In the genomic region with DNA sequence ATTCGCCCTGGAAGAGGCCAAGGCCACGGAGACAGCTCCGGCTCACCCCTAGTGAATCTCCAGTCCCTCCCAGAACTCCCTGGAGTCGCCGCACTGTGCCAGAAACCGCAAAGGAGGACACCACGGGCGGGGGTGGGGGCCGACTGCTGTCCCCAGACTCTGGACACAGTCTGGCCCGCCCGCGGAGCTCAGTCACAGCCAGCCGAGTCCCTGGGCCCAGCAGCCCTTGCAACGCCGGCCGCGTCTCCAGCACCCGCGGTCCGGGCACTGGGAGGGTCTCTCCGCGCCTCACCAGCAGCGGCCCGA, we compare ENCODE assay signal across 1 cellular context.
TF ChIP-seq lines count a peak whose summit lies in the region.

No MANE protein-coding gene starts in this region.

TF ChIP-seq in GM23338, 12 proteins besides CTCF, POLR2A, EP300 and RAD21 (continued from another document):
- TF ChIP-seq, protein P1, sequence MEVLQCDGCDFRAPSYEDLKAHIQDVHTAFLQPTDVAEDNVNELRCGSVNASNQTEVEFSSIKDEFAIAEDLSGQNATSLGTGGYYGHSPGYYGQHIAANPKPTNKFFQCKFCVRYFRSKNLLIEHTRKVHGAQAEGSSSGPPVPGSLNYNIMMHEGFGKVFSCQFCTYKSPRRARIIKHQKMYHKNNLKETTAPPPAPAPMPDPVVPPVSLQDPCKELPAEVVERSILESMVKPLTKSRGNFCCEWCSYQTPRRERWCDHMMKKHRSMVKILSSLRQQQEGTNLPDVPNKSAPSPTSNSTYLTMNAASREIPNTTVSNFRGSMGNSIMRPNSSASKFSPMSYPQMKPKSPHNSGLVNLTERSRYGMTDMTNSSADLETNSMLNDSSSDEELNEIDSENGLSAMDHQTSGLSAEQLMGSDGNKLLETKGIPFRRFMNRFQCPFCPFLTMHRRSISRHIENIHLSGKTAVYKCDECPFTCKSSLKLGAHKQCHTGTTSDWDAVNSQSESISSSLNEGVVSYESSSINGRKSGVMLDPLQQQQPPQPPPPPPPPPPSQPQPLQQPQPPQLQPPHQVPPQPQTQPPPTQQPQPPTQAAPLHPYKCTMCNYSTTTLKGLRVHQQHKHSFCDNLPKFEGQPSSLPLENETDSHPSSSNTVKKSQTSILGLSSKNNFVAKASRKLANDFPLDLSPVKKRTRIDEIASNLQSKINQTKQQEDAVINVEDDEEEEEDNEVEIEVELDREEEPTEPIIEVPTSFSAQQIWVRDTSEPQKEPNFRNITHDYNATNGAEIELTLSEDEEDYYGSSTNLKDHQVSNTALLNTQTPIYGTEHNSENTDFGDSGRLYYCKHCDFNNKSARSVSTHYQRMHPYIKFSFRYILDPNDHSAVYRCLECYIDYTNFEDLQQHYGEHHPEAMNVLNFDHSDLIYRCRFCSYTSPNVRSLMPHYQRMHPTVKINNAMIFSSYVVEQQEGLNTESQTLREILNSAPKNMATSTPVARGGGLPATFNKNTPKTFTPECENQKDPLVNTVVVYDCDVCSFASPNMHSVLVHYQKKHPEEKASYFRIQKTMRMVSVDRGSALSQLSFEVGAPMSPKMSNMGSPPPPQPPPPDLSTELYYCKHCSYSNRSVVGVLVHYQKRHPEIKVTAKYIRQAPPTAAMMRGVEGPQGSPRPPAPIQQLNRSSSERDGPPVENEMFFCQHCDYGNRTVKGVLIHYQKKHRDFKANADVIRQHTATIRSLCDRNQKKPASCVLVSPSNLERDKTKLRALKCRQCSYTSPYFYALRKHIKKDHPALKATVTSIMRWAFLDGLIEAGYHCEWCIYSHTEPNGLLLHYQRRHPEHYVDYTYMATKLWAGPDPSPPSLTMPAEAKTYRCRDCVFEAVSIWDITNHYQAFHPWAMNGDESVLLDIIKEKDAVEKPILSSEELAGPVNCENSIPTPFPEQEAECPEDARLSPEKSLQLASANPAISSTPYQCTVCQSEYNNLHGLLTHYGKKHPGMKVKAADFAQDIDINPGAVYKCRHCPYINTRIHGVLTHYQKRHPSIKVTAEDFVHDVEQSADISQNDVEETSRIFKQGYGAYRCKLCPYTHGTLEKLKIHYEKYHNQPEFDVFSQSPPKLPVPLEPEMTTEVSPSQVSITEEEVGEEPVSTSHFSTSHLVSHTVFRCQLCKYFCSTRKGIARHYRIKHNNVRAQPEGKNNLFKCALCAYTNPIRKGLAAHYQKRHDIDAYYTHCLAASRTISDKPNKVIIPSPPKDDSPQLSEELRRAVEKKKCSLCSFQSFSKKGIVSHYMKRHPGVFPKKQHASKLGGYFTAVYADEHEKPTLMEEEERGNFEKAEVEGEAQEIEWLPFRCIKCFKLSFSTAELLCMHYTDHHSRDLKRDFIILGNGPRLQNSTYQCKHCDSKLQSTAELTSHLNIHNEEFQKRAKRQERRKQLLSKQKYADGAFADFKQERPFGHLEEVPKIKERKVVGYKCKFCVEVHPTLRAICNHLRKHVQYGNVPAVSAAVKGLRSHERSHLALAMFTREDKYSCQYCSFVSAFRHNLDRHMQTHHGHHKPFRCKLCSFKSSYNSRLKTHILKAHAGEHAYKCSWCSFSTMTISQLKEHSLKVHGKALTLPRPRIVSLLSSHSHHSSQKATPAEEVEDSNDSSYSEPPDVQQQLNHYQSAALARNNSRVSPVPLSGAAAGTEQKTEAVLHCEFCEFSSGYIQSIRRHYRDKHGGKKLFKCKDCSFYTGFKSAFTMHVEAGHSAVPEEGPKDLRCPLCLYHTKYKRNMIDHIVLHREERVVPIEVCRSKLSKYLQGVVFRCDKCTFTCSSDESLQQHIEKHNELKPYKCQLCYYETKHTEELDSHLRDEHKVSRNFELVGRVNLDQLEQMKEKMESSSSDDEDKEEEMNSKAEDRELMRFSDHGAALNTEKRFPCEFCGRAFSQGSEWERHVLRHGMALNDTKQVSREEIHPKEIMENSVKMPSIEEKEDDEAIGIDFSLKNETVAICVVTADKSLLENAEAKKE (CRISPR knock-in tag; IDR thresholded peaks at IDR 0.05), result no peak
- no peak for TF ChIP-seq EZH2phosphoT487 (IDR thresholded peaks at IDR 0.05; ENCODE audit: unreplicated experiment)
- no peak for TF ChIP-seq JUNB (IDR thresholded peaks at IDR 0.05; ENCODE audit: unreplicated experiment)
- no peak for TF ChIP-seq ZNF114 (CRISPR knock-in tag; IDR thresholded peaks at IDR 0.05)
